13 cellular contexts compared by ENCODE assay signal in genomic region chr16:9123401-9123800, GRCh38. TPM values are rescaled to one million over a fixed set of nuclear protein-coding genes. Genes with fewer than 3 reads are reported as not detected.
DNase-seq lines count a peak whose midpoint lies in the region; ATAC-seq and TF ChIP-seq lines count a peak whose summit lies in the region.
"Had no signal": no experiment of that assay in that cellular context is flagged by ENCODE, and none has a peak within 500 bp of the region (broad histone marks: within the 10 kb centered on the region; RNA-seq: fewer than 3 reads in every experiment).

No MANE protein-coding gene starts in this region.

- TF ChIP-seq CTCF in RWPE2 (IDR thresholded peaks at IDR 0.05; ENCODE audit: poor library complexity, severe bottlenecking) = no peak

- peaks cover 49% of the 10 kb centered on the region for H3K4me1 ChIP-seq in RWPE2 (ENCODE audit: insufficient read depth, poor library complexity, severe bottlenecking)
- H3K4me1 ChIP-seq: prostate gland had no signal

- H3K9me3 Mint-ChIP-seq in activated CD4-positive, alpha-beta T cell treated with anti-CD3 and anti-CD28 coated beads, Interleukin-2, amount 10 ng/mL, durations not matched to agents 24 days and 14 days = no peaks in the 10 kb centered on the region
- H3K9me3 Mint-ChIP-seq in immature natural killer cell = no peaks in the 10 kb centered on the region
- H3K9me3 Mint-ChIP-seq in stimulated activated effector memory CD8-positive, alpha-beta T cell treated with anti-CD3 and anti-CD28 coated beads, Interleukin-12 subunit alpha, Interleukin-12 subunit beta, amount 100 ng/mL, for 72 hours = no peaks in the 10 kb centered on the region

- peaks cover 39% of the 10 kb centered on the region for H3K36me3 Mint-ChIP-seq in activated CD4-positive, alpha-beta T cell treated with anti-CD3 and anti-CD28 coated beads, Interleukin-2, amount 10 ng/mL, durations not matched to agents 24 days and 14 days (ENCODE audit: low read depth)
- peaks cover 0 to 6% (median 4%) of the 10 kb centered on the region in 3 donors for H3K36me3 Mint-ChIP-seq in immature natural killer cell
- H3K36me3 Mint-ChIP-seq in stimulated activated effector memory CD8-positive, alpha-beta T cell treated with anti-CD3 and anti-CD28 coated beads, Interleukin-12 subunit alpha, Interleukin-12 subunit beta, amount 100 ng/mL, for 72 hours = peaks cover 80% of the 10 kb centered on the region

- peaks cover 40% of the 10 kb centered on the region for H3K4me1 Mint-ChIP-seq in activated CD4-positive, alpha-beta T cell treated with anti-CD3 and anti-CD28 coated beads, Interleukin-2, amount 10 ng/mL, durations not matched to agents 24 days and 14 days
- peaks cover 76 to 92% of the 10 kb centered on the region in 2 donors for H3K4me1 Mint-ChIP-seq in immature natural killer cell
- peaks cover 53% of the 10 kb centered on the region for H3K4me1 Mint-ChIP-seq in stimulated activated effector memory CD8-positive, alpha-beta T cell treated with anti-CD3 and anti-CD28 coated beads, Interleukin-12 subunit alpha, Interleukin-12 subunit beta, amount 100 ng/mL, for 72 hours

- H3K27me3 ChIP-seq in RWPE2 (ENCODE audit: insufficient read depth, poor library complexity, severe bottlenecking) = no peaks in the 10 kb centered on the region
- H3K27me3 ChIP-seq: cardiac muscle cell had no signal

- peak overlapping the region; percentile 29 for H3K27ac Mint-ChIP-seq in activated CD4-positive, alpha-beta T cell treated with anti-CD3 and anti-CD28 coated beads, Interleukin-2, amount 10 ng/mL, durations not matched to agents 24 days and 14 days
- H3K27ac Mint-ChIP-seq in immature natural killer cell = peak overlapping the region in 5 of 6 donors; percentile 40 to 75 (median 69)
- peak overlapping the region; percentile 78 for H3K27ac Mint-ChIP-seq in stimulated activated effector memory CD8-positive, alpha-beta T cell treated with anti-CD3 and anti-CD28 coated beads, Interleukin-12 subunit alpha, Interleukin-12 subunit beta, amount 100 ng/mL, for 72 hours

- intact Hi-C loops in activated CD4-positive, alpha-beta T cell treated with anti-CD3 and anti-CD28 coated beads, Interleukin-2, amount 10 ng/mL, durations not matched to agents 24 days and 14 days (cut with micrococcal nuclease) = no loop called here

- H3K9me3 ChIP-seq in RWPE2 (ENCODE audit: severe bottlenecking) = no peaks in the 10 kb centered on the region
- H3K9me3 ChIP-seq: prostate gland had no signal

- ATAC-seq in RWPE2 (ENCODE audit: low read depth) = no peak
- no peak for ATAC-seq in stimulated activated effector memory CD8-positive, alpha-beta T cell treated with anti-CD3 and anti-CD28 coated beads, Interleukin-12 subunit alpha, Interleukin-12 subunit beta, amount 100 ng/mL, for 72 hours
- no peak for ATAC-seq in HG03139 (IDR thresholded peaks at IDR 0.05; ENCODE audit: unreplicated experiment)

- no peak for DNase-seq in activated CD4-positive, alpha-beta T cell treated with anti-CD3 and anti-CD28 coated beads, Interleukin-2, amount 10 ng/mL, durations not matched to agents 24 days and 14 days
- no peak for DNase-seq in activated CD4-positive, alpha-beta T cell treated with anti-CD3 and anti-CD28 coated beads, Interleukin-2, amount 50 U/mL, for 4 hours
- DNase-seq in RWPE2 (ENCODE audit: low spot score) (no peak), immature natural killer cell (no peak), HT-29 (ENCODE audit: low spot score) (no peak), iPS-NIHi7 (ENCODE audit: extremely low spot score) (no peak)
- DNase-seq in stimulated activated effector memory CD8-positive, alpha-beta T cell treated with anti-CD3 and anti-CD28 coated beads, Interleukin-12 subunit alpha, Interleukin-12 subunit beta, amount 100 ng/mL, for 72 hours (ENCODE audit: low spot score in 2 of 2) = no peak
- DNase-seq: activated naive CD4-positive, alpha-beta T cell treated with anti-CD3 and anti-CD28 coated beads, Interleukin-2, amount 50 U/mL, for 16 hours; GOT3; islet precursor cell had no signal

- H3K4me3 Mint-ChIP-seq in activated CD4-positive, alpha-beta T cell treated with anti-CD3 and anti-CD28 coated beads, Interleukin-2, amount 10 ng/mL, durations not matched to agents 24 days and 14 days = no peak overlapping the region
- H3K4me3 Mint-ChIP-seq in immature natural killer cell = peak overlapping the region in 1 of 5 donors; percentile 13
- no peak overlapping the region for H3K4me3 Mint-ChIP-seq in stimulated activated effector memory CD8-positive, alpha-beta T cell treated with anti-CD3 and anti-CD28 coated beads, Interleukin-12 subunit alpha, Interleukin-12 subunit beta, amount 100 ng/mL, for 72 hours

- peaks cover 61% of the 10 kb centered on the region for H3K36me3 ChIP-seq in RWPE2 (ENCODE audit: low read depth)
- H3K36me3 ChIP-seq: prostate gland had no signal

- H3K4me3 ChIP-seq in RWPE2 (ENCODE audit: severe bottlenecking) = no peak overlapping the region
- H3K4me3 ChIP-seq: cardiac muscle cell, prostate gland had no signal

- peak overlapping the region; percentile 33 for H3K27ac ChIP-seq in RWPE2 (ENCODE audit: poor library complexity, severe bottlenecking)
- H3K27ac ChIP-seq: cardiac muscle cell, prostate gland had no signal

- no peaks in the 10 kb centered on the region for H3K27me3 Mint-ChIP-seq in activated CD4-positive, alpha-beta T cell treated with anti-CD3 and anti-CD28 coated beads, Interleukin-2, amount 10 ng/mL, durations not matched to agents 24 days and 14 days
- H3K27me3 Mint-ChIP-seq in immature natural killer cell (ENCODE audit: low read depth in 3 of 3) = peaks cover under 1 to 4% (median 2%) of the 10 kb centered on the region in 3 donors

RNA-seq across cellular contexts. Expression of gene HAPSTR1, which starts 32.0 kb away (rescaled TPM):
- total RNA-seq in activated CD4-positive, alpha-beta T cell treated with anti-CD3 and anti-CD28 coated beads, Interleukin-2, amount 10 ng/mL, durations not matched to agents 24 days and 14 days = 53.4 and 54.2 TPM in 2 replicates
- polyA plus RNA-seq in immature natural killer cell = 10 to 100 TPM in 1 of 3 donors, 1 to 10 TPM in 2; 4.9 to 20.2 (median 6.1) TPM
- total RNA-seq in HT-29 (2014; rRNA removed; shearing (Covaris generic)) = 30.3 and 31.4 TPM in 2 replicates
